18 cellular contexts compared by ENCODE assay signal in the genomic region with DNA sequence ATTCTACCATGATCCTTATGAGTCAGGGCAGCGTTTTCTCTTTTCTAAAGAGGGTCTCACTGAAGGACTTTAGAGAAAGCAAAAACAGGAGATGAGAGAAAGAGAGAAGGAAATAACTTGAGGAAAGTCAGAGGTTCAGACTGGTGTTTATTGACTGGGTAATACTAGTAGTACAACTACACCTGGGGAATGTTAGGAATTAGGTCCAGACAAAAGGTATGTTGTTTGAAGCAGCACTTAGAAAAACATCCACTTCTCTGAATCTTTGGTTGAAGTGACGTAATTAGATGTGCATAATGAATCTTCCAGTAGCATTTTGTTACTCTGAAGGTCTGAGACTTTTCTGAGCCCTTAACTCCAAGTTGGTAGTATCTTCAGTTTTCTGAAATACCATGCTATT.
DNase-seq lines count a peak whose midpoint lies in the region; ATAC-seq, FAIRE-seq and TF ChIP-seq lines count a peak whose summit lies in the region.
"Had no signal": no experiment of that assay in that cellular context is flagged by ENCODE, and none has a peak within 500 bp of the region (broad histone marks: within the 10 kb centered on the region; RNA-seq: fewer than 3 reads in every experiment).

No MANE protein-coding gene starts in this region.

- CTCF ChIA-PET in SK-N-SH (lab: Yijun Ruan, JAX): interaction anchor here (1.4 to 6.2 kb wide), 5 partner anchors 50 to 270 kb away, joined by 4 to 80 read pairs (median 4); no protein-coding TSS in a partner anchor

- H3K79me2 ChIP-seq in SK-N-SH (ENCODE audit: insufficient read depth) (no peaks in the 10 kb centered on the region), keratinocyte (ENCODE audit: control insufficient read depth, insufficient read depth, low read length) (no peaks in the 10 kb centered on the region), smooth muscle cell (ENCODE audit: low read depth) (no peaks in the 10 kb centered on the region)

- POLR2A ChIA-PET in SK-N-SH (lab: Yijun Ruan, JAX): no interaction called here

- H3K9me1 ChIP-seq in keratinocyte (ENCODE audit: control insufficient read depth, extremely low read depth, insufficient read depth, low read length): no peaks in the 10 kb centered on the region

- peak overlapping the region in 1 of 2 experiments; percentile 100; a peak in 2 of 4 replicates for H3K27ac ChIP-seq in SK-N-SH (ENCODE audit: low read depth in 2 of 2, low read length in 1 of 2)
- peak overlapping the region in 3 of 4 donors; percentile 10 to 62 (median 61) for H3K27ac ChIP-seq in body of pancreas
- peak overlapping the region; percentile 8 for H3K27ac ChIP-seq in keratinocyte (ENCODE audit: control insufficient read depth, insufficient read depth, low read length)
- peak overlapping the region; percentile 67 for H3K27ac ChIP-seq in smooth muscle cell (ENCODE audit: low read depth)
- H3K27ac ChIP-seq: SK-N-MC had no signal

- intact Hi-C loops in body of pancreas (cut with DNase I): no loop called here

- dilution Hi-C loops in keratinocyte (cut with MboI; ENCODE audit: extremely low pct_ligation_motif_present, low sequenced_read_pairs): no loop called here

- no peak for TF ChIP-seq POLR2A in body of pancreas (IDR thresholded peaks at IDR 0.05)

- no peaks in the 10 kb centered on the region for H3K9me2 ChIP-seq in SK-N-SH

- H4K20me1 ChIP-seq in SK-N-SH (ENCODE audit: insufficient read depth): no peaks in the 10 kb centered on the region
- no peaks in the 10 kb centered on the region for H4K20me1 ChIP-seq in keratinocyte (ENCODE audit: control insufficient read depth, extremely low read depth, insufficient read depth, low read length)
- H4K20me1 ChIP-seq in smooth muscle cell (ENCODE audit: low read depth): peaks cover 7% of the 10 kb centered on the region

- H3K27me3 ChIP-seq in SK-N-SH (ENCODE audit: insufficient read depth) (no peaks in the 10 kb centered on the region), body of pancreas (no peaks in the 10 kb centered on the region), keratinocyte (ENCODE audit: control insufficient read depth, extremely low read depth, insufficient read depth, low read length) (no peaks in the 10 kb centered on the region), smooth muscle cell (ENCODE audit: low read depth) (no peaks in the 10 kb centered on the region)
- H3K27me3 ChIP-seq: MG63 had no signal

- TF ChIP-seq EP300 in SK-N-SH (IDR thresholded peaks at IDR 0.05; ENCODE audit: borderline replicate concordance in 1 of 2, low read depth in 1 of 2, low read length in 1 of 2): no peak

- H3K4me2 ChIP-seq in SK-N-SH: no peak overlapping the region
- H3K4me2 ChIP-seq in keratinocyte (ENCODE audit: control insufficient read depth, extremely low read depth, insufficient read depth, low read depth, low read length): peak overlapping the region; percentile 11
- H3K4me2 ChIP-seq in smooth muscle cell: no peak overlapping the region

- DNase-seq in SK-N-SH (no peak), body of pancreas (no peak), keratinocyte (ENCODE audit: low read depth, low spot score) (no peak), smooth muscle cell (lab: John Stamatoyannopoulos, UW; ENCODE audit: unreplicated experiment) (no peak), NCI-H1417 treated with DMSO at 0.1 percent for 48 hours (lab: John Stamatoyannopoulos, UW) (no peak), SW 1271 (lab: John Stamatoyannopoulos, UW) (no peak)
- no peak for DNase-seq in activated CD8-positive, alpha-beta memory T cell treated with anti-CD3 and anti-CD28 coated beads for 24 hours
- DNase-seq: 8988T; CD8-positive, alpha-beta memory T cell; DMS79 treated with DMSO at 0.1 percent for 48 hours; Karpas-422; MG63; NCI-H1092; NCI-H1694 treated with DMSO at 0.1 percent for 48 hours; NCI-H2171; NCI-H774 had no signal

- H3K4me1 ChIP-seq in SK-N-SH (ENCODE audit: control insufficient read depth in 1 of 2, insufficient read depth in 2 of 2, low read depth in 1 of 2, low read length in 1 of 2) (peaks cover 12 to 77% of the 10 kb centered on the region in 2 experiments; a peak in 3 of 4 replicates), body of pancreas (peaks cover 38% of the 10 kb centered on the region), keratinocyte (ENCODE audit: control insufficient read depth, extremely low read depth, insufficient read depth, low read length) (peaks cover 9% of the 10 kb centered on the region), smooth muscle cell (ENCODE audit: low read depth) (no peaks in the 10 kb centered on the region)

- TF ChIP-seq RAD21 in SK-N-SH (IDR thresholded peaks at IDR 0.05; ENCODE audit: low read length): no peak

- no peaks in the 10 kb centered on the region for H3F3A ChIP-seq in SK-N-SH (replicated peaks; ENCODE audit: insufficient read depth)
- H3F3A ChIP-seq in smooth muscle cell (ENCODE audit: low read depth): no peaks in the 10 kb centered on the region

- H3K4me3 ChIP-seq in SK-N-SH (ENCODE audit: low read depth in 2 of 2, low read length in 1 of 2) (no peak overlapping the region), body of pancreas (no peak overlapping the region), keratinocyte (ENCODE audit: control insufficient read depth in 2 of 3, extremely low read depth in 1 of 3, insufficient read depth in 2 of 3, low read depth in 1 of 3, low read length in 3 of 3) (no peak overlapping the region), smooth muscle cell (no peak overlapping the region)
- H3K4me3 ChIP-seq: MG63, SK-N-MC had no signal

- H3K9me3 ChIP-seq in SK-N-SH (no peaks in the 10 kb centered on the region), body of pancreas (no peaks in the 10 kb centered on the region), keratinocyte (ENCODE audit: control insufficient read depth, low read depth, low read length) (no peaks in the 10 kb centered on the region), smooth muscle cell (replicated peaks; ENCODE audit: low read depth) (no peaks in the 10 kb centered on the region)
- H3K9me3 ChIP-seq: MG63 had no signal

- ATAC-seq in SK-N-SH treated with all-trans-retinoic acid at 6 μM for 48 hours: no peak
- peak; percentile 71 for ATAC-seq in body of pancreas

- H3K9ac ChIP-seq in SK-N-SH: no peak overlapping the region
- H3K9ac ChIP-seq in keratinocyte (ENCODE audit: control insufficient read depth, extremely low read depth, insufficient read depth, low read length): no peak overlapping the region
- no peak overlapping the region for H3K9ac ChIP-seq in smooth muscle cell (ENCODE audit: low read depth)

- no peak for TF ChIP-seq CTCF in SK-N-SH (IDR thresholded peaks at IDR 0.05)
- no peak for TF ChIP-seq CTCF in body of pancreas (IDR thresholded peaks at IDR 0.05)
- no peak for TF ChIP-seq CTCF in keratinocyte (optimal IDR thresholded peaks at IDR 0.05 in 1 of 3, IDR thresholded peaks at IDR 0.05 in 1 of 3, conservative IDR thresholded peaks at IDR 0.05 in 1 of 3; ENCODE audit: extremely low read depth in 1 of 3, insufficient read depth in 2 of 3, low read length in 3 of 3)
- TF ChIP-seq CTCF in smooth muscle cell (IDR thresholded peaks at IDR 0.05; ENCODE audit: borderline replicate concordance, insufficient read depth, poor library complexity, severe bottlenecking): no peak

- 50% methylated on average over 2 of the region's 2 CpGs for WGBS in SK-N-SH (ENCODE audit: low lambda C conversion rate)
- 29 to 34% methylated on average over 2 of the region's 2 CpGs for WGBS in body of pancreas, 2 donors
- 39% methylated on average over 2 of the region's 2 CpGs for WGBS in smooth muscle cell (ENCODE audit: low lambda C conversion rate)

- H2AFZ ChIP-seq in SK-N-SH (ENCODE audit: low read depth) (no peak overlapping the region), keratinocyte (ENCODE audit: control insufficient read depth, low read length) (no peak overlapping the region), smooth muscle cell (ENCODE audit: low read depth) (no peak overlapping the region)

- no peak for FAIRE-seq in keratinocyte (lab: Jason Lieb, UNC)

- H3K36me3 ChIP-seq in SK-N-SH (replicated peaks in 1 of 2; ENCODE audit: control insufficient read depth in 1 of 2, insufficient read depth in 2 of 2, low read length in 1 of 2): no peaks in the 10 kb centered on the region
- H3K36me3 ChIP-seq in body of pancreas (replicated peaks in 1 of 2; ENCODE audit: insufficient read depth in 1 of 2, low read depth in 2 of 2): no peaks in the 10 kb centered on the region
- H3K36me3 ChIP-seq in keratinocyte (ENCODE audit: control insufficient read depth in 2 of 2, extremely low read depth in 1 of 2, insufficient read depth in 2 of 2, low read length in 2 of 2): no peaks in the 10 kb centered on the region
- no peaks in the 10 kb centered on the region for H3K36me3 ChIP-seq in smooth muscle cell (ENCODE audit: low read depth)
- H3K36me3 ChIP-seq: MG63 had no signal

TF ChIP-seq in SK-N-SH treated with all-trans-retinoic acid at 6 μM for 48 hours, 23 proteins besides CTCF, POLR2A, EP300 and RAD21 (continues in another document):
- TF ChIP-seq GLIS3 (CRISPR knock-in tag; IDR thresholded peaks at IDR 0.05) (no peak), ZNF70 (CRISPR knock-in tag; IDR thresholded peaks at IDR 0.05) (no peak)

TF ChIP-seq in SK-N-SH, 30 proteins besides CTCF, POLR2A, EP300 and RAD21:
- no peak for TF ChIP-seq ELF1 (IDR thresholded peaks at IDR 0.05)
- TF ChIP-seq SIN3A (IDR thresholded peaks at IDR 0.05; ENCODE audit: borderline replicate concordance, low read depth, low read length): no peak
- TF ChIP-seq POLR2AphosphoS5 (IDR thresholded peaks at IDR 0.05; ENCODE audit: low read depth, low read length): no peak
- TF ChIP-seq, protein P1, sequence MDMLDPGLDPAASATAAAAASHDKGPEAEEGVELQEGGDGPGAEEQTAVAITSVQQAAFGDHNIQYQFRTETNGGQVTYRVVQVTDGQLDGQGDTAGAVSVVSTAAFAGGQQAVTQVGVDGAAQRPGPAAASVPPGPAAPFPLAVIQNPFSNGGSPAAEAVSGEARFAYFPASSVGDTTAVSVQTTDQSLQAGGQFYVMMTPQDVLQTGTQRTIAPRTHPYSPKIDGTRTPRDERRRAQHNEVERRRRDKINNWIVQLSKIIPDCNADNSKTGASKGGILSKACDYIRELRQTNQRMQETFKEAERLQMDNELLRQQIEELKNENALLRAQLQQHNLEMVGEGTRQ (IDR thresholded peaks at IDR 0.05; ENCODE audit: borderline replicate concordance, low read depth, low read length): no peak
- TF ChIP-seq TAF1 (IDR thresholded peaks at IDR 0.05; ENCODE audit: borderline replicate concordance, low read depth, low read length): no peak
- TF ChIP-seq FOSL2 (IDR thresholded peaks at IDR 0.05; ENCODE audit: borderline replicate concordance, low read depth): no peak
- no peak for TF ChIP-seq TCF12 (IDR thresholded peaks at IDR 0.05)
- TF ChIP-seq MXI1 (IDR thresholded peaks at IDR 0.05; ENCODE audit: low read depth, low read length): no peak
- no peak for TF ChIP-seq GABPA (IDR thresholded peaks at IDR 0.05; ENCODE audit: low read depth)
- TF ChIP-seq, protein P2, sequence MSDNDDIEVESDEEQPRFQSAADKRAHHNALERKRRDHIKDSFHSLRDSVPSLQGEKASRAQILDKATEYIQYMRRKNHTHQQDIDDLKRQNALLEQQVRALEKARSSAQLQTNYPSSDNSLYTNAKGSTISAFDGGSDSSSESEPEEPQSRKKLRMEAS (IDR thresholded peaks at IDR 0.05; ENCODE audit: low read depth): no peak
- no peak for TF ChIP-seq SMC3 (IDR thresholded peaks at IDR 0.05; ENCODE audit: low read depth, low read length)
